28 cellular contexts compared by ENCODE assay signal in the genomic region with DNA sequence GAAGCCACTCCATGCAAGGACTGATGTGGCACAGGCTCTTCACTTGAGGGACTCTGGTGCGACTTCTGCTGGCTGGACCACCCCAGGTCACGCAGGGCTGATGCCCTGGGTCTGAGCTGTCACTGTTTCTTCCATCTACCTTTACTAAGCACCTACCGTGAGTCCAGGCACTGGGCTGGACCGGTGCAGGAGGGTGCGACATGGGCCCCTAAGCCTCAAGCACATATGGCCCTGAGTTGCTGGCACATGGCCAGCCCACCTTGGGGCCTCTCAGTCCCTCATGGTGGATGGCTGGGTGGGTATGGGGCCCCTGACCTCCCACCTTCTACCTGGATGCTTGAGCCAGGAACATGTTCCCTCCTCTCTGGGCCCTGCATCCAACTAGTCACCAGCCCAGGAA.
"Had no signal": no experiment of that assay in that cellular context is flagged by ENCODE, and none has a peak within 500 bp of the region (broad histone marks: within the 10 kb centered on the region; RNA-seq: fewer than 3 reads in every experiment).

No MANE protein-coding gene starts in this region.

- H3K4me1 Mint-ChIP-seq: activated B cell treated with CpG ODN at 0.5 μM for 24 hours; activated T-helper 17 cell treated with anti-CD3 and anti-CD28 coated beads, Interleukin-2, amount 50 U/mL, for 72 hours; endodermal cell had no signal

- H3K36me3 Mint-ChIP-seq: activated naive CD8-positive, alpha-beta T cell had no signal

- H3K4me3 Mint-ChIP-seq: activated B cell treated with CpG ODN at 0.5 μM for 24 hours; activated CD8-positive, alpha-beta T cell treated with anti-CD3 and anti-CD28 coated beads for 36 hours; activated naive CD8-positive, alpha-beta T cell; activated T-cell treated with anti-CD3 and anti-CD28 coated beads, Interleukin-2, amount 50 U/mL, for 4 hours; activated T-helper 17 cell treated with anti-CD3 and anti-CD28 coated beads, Interleukin-2, amount 50 U/mL, for 72 hours; dendritic cell treated with granulocyte-macrophage colony-stimulating factor and Interleukin-4, amounts not matched to agents 40 ng/mL and 50 ng/mL, for 4 days; endodermal cell; T-helper 17 cell; T-helper 2 cell treated with Interferon-gamma antibody and Interleukin-4, amounts not matched to agents 5 μg/mL and 100 μg/mL, for 36 hours had no signal

- H3K27ac Mint-ChIP-seq: activated B cell treated with CpG ODN at 0.5 μM for 24 hours; activated CD8-positive, alpha-beta T cell treated with anti-CD3 and anti-CD28 coated beads for 36 hours; activated naive CD8-positive, alpha-beta T cell; dendritic cell treated with granulocyte-macrophage colony-stimulating factor and Interleukin-4, amounts not matched to agents 40 ng/mL and 50 ng/mL, for 4 days; endodermal cell; T-helper 17 cell; T-helper 2 cell treated with Interferon-gamma antibody and Interleukin-4, amounts not matched to agents 5 μg/mL and 100 μg/mL, for 36 hours had no signal

- H3K4me3 ChIP-seq: colonic mucosa, dorsolateral prefrontal cortex, heart left ventricle had no signal

- H3K27me3 Mint-ChIP-seq: activated CD8-positive, alpha-beta T cell treated with anti-CD3 and anti-CD28 coated beads for 36 hours; activated naive CD8-positive, alpha-beta T cell had no signal

- H3K9me3 Mint-ChIP-seq: activated B cell treated with CpG ODN at 0.5 μM for 24 hours; activated CD8-positive, alpha-beta T cell treated with anti-CD3 and anti-CD28 coated beads for 36 hours; activated T-cell treated with anti-CD3 and anti-CD28 coated beads, Interleukin-2, amount 50 U/mL, for 4 hours; activated T-helper 17 cell treated with anti-CD3 and anti-CD28 coated beads, Interleukin-2, amount 50 U/mL, for 72 hours; dendritic cell treated with granulocyte-macrophage colony-stimulating factor and Interleukin-4, amounts not matched to agents 40 ng/mL and 50 ng/mL, for 4 days; endodermal cell; T-helper 2 cell treated with Interferon-gamma antibody and Interleukin-4, amounts not matched to agents 5 μg/mL and 100 μg/mL, for 36 hours had no signal

- DNase-seq: activated B cell treated with CpG ODN at 0.5 μM for 24 hours; activated CD4-positive, alpha-beta T cell treated with anti-CD3 and anti-CD28 coated beads for 48 hours; activated CD4-positive, alpha-beta T cell treated with anti-CD3 and anti-CD28 coated beads, Interleukin-2, amount 50 U/mL, for 1 hour; activated CD4-positive, alpha-beta T cell treated with anti-CD3 and anti-CD28 coated beads, Interleukin-2, amount 50 U/mL, for 48 hours; activated CD8-positive, alpha-beta memory T cell treated with anti-CD3 and anti-CD28 coated beads for 24 hours; activated CD8-positive, alpha-beta T cell treated with anti-CD3 and anti-CD28 coated beads for 36 hours; activated effector memory CD4-positive, alpha-beta T cell treated with Interleukin-2 at 50 U/mL for 16 hours; activated gamma-delta T cell treated with Interleukin-2 at 50 U/mL for 16 hours; activated naive CD4-positive, alpha-beta T cell treated with anti-CD3 and anti-CD28 coated beads, Interleukin-2, amount 50 U/mL, for 16 hours; activated naive CD4-positive, alpha-beta T cell treated with Interleukin-2 at 50 U/mL for 16 hours; activated T-cell treated with anti-CD3 and anti-CD28 coated beads, Interleukin-2, amount 50 U/mL, for 4 hours; amniotic stem cell; anterior cingulate cortex; colonic mucosa; effector memory CD4-positive, alpha-beta T cell; endodermal cell; glutamatergic neuron; heart left ventricle; T-helper 1 cell; T-helper 17 cell; T1000 had no signal

- ATAC-seq: activated CD4-positive, CD25-positive, alpha-beta regulatory T cell treated with anti-CD3 and anti-CD28 coated beads, Interleukin-2, amount 50 U/mL, for 24 hours; activated CD8-positive, alpha-beta T cell treated with anti-CD3 and anti-CD28 coated beads for 36 hours; activated T-cell treated with anti-CD3 and anti-CD28 coated beads, Interleukin-2, amount 50 U/mL, for 4 hours; activated T-helper 17 cell treated with anti-CD3 and anti-CD28 coated beads, Interleukin-2, amount 50 U/mL, for 72 hours; esophagus mucosa; heart left ventricle; T-helper 17 cell had no signal
